ENCODE assay signal across 9 cellular contexts in genomic region chr11:18384157-18384641, GRCh38. TPM values are rescaled to one million over a fixed set of nuclear protein-coding genes. Genes with fewer than 3 reads are reported as not detected.
DNase-seq lines count a peak whose midpoint lies in the region; ATAC-seq and TF ChIP-seq lines count a peak whose summit lies in the region.
"Had no signal": no experiment of that assay in that cellular context is flagged by ENCODE, and none has a peak within 500 bp of the region (broad histone marks: within the 10 kb centered on the region; RNA-seq: fewer than 3 reads in every experiment).

No MANE protein-coding gene starts in this region.

- no peaks in the 10 kb centered on the region for H3K36me3 Mint-ChIP-seq in type B pancreatic cell

- H3K9ac ChIP-seq in colonic mucosa (ENCODE audit: low read depth in 2 of 2, low read length in 2 of 2) = peak overlapping the region; percentile 56 to 90

- no peak overlapping the region for H3K4me3 Mint-ChIP-seq in type B pancreatic cell

- no peaks in the 10 kb centered on the region for H3K9me3 Mint-ChIP-seq in type B pancreatic cell

- H3K27ac Mint-ChIP-seq in type B pancreatic cell = peak overlapping the region; percentile 94

- H3K9me3 ChIP-seq in colonic mucosa (no peaks in the 10 kb centered on the region), lung (ENCODE audit: control insufficient read depth in 2 of 2, insufficient read depth in 1 of 2, low read length in 1 of 2) (no peaks in the 10 kb centered on the region)

- DNase-seq in Ammon's horn (ENCODE audit: low spot score) = peak; percentile 25
- DNase-seq in RPMI7951 (ENCODE audit: low read depth) = peak; percentile 95
- DNase-seq in colonic mucosa = peak; percentile 87
- peak; percentile 67 for DNase-seq in lung (ENCODE audit: low spot score)
- no peak for DNase-seq in type B pancreatic cell (ENCODE audit: extremely low spot score, unreplicated experiment)
- DNase-seq in posterior cingulate gyrus = no peak

- H3K4me1 ChIP-seq in colonic mucosa = peaks cover 14% of the 10 kb centered on the region
- H3K4me1 ChIP-seq in lung (ENCODE audit: control insufficient read depth in 2 of 2, insufficient read depth in 2 of 2, low read length in 2 of 2) = peaks cover 4 to 20% of the 10 kb centered on the region in 2 donors

- intact Hi-C loops in colonic mucosa (cut with DNase I) (no loop called here), posterior cingulate gyrus (cut with DNase I) (no loop called here)

- WGBS in lung, 2 donors = 8 to 16% methylated on average over 3 of the region's 3 CpGs

- no peaks in the 10 kb centered on the region for H3K27me3 ChIP-seq in colonic mucosa
- H3K27me3 ChIP-seq in lung (ENCODE audit: control insufficient read depth, insufficient read depth) = no peaks in the 10 kb centered on the region

- H3K27ac ChIP-seq in colonic mucosa (peak overlapping the region; percentile 98), lung (ENCODE audit: low read depth in 1 of 2, low read length in 1 of 2) (peak overlapping the region; percentile 88 to 96)

- no peak overlapping the region for H3K4me3 ChIP-seq in colonic mucosa
- no peak overlapping the region for H3K4me3 ChIP-seq in lung

- no peaks in the 10 kb centered on the region for H3K36me3 ChIP-seq in colonic mucosa
- no peaks in the 10 kb centered on the region for H3K36me3 ChIP-seq in lung (ENCODE audit: control insufficient read depth in 2 of 2, insufficient read depth in 2 of 2, low read length in 2 of 2)

- TF ChIP-seq CTCF in colonic mucosa (IDR thresholded peaks at IDR 0.05) (no peak), lung (IDR thresholded peaks at IDR 0.05; ENCODE audit: control extremely low read depth, extremely low read depth) (no peak), type B pancreatic cell (conservative IDR thresholded peaks at IDR 0.05) (no peak)

- H3K27me3 Mint-ChIP-seq in type B pancreatic cell = no peaks in the 10 kb centered on the region

- peaks cover 15% of the 10 kb centered on the region for H3K4me1 Mint-ChIP-seq in type B pancreatic cell (ENCODE audit: unreplicated experiment)

- peak; percentile 70 for ATAC-seq in GM18907 (IDR thresholded peaks at IDR 0.05; ENCODE audit: unreplicated experiment)
- peak; percentile 74 for ATAC-seq in HG03095 (IDR thresholded peaks at IDR 0.05; ENCODE audit: unreplicated experiment)
- ATAC-seq in lung (ENCODE audit: insufficient read depth, low FRiP score) = peak; percentile 82

RNA-seq across cellular contexts. Expression of gene LDHA, which starts 10.2 kb away (rescaled TPM):
- total RNA-seq in RPMI7951 (2014; rRNA removed; shearing (Covaris generic)) = 1,614 and 1,664 TPM in 2 replicates
- 1,000 to 10,000 TPM in 1 of 2 donors, 100 to 1,000 TPM in 1; 555 to 1,280 TPM for total RNA-seq in colonic mucosa
- total RNA-seq in lung = 100 to 1,000 TPM; 238 to 373 TPM
- polyA plus RNA-seq in lung = 100 to 1,000 TPM; 286 to 596 TPM
- 147 and 173 TPM in 2 replicates for total RNA-seq in type B pancreatic cell (ENCODE audit: low replicate concordance)

RNA-seq across cellular contexts. Expression of gene LDHC, which starts 27.9 kb away (rescaled TPM):
- total RNA-seq in RPMI7951 (2014; rRNA removed; shearing (Covaris generic)) = 0.29 TPM in 1 of 2 replicates, not detected in the other
- total RNA-seq in colonic mucosa = 1 to 10 TPM; 1.9 to 2.0 TPM
- not detected for total RNA-seq in lung
- polyA plus RNA-seq in lung = 1 to 10 TPM in 1 of 2 donors, under 1 TPM in 1; 0.06 to 1.1 TPM
- total RNA-seq in type B pancreatic cell (ENCODE audit: low replicate concordance) = 0.63 and 1.1 TPM in 2 replicates
- total RNA-seq: subcutaneous adipose tissue had no signal

Comparison
In these comparisons a context has a peak if more than half of its experiments do, and no peak if none do; other contexts are left out.
1. DNase-seq: peak in Ammon's horn (single experiment), RPMI7951 (single experiment), colonic mucosa (single experiment) and lung (single experiment); none in type B pancreatic cell (single experiment) and posterior cingulate gyrus (0 of 10).
2. Peak in every context shown above with its lines, with median percentiles within 50 percentile points of each other: ATAC-seq.